Comparison of ENCODE assay signal across 9 cellular contexts in genomic region chr2:178761759-178762371, GRCh38. TPM values are rescaled to one million over a fixed set of nuclear protein-coding genes. Genes with fewer than 3 reads are reported as not detected.
DNase-seq lines count a peak whose midpoint lies in the region; ATAC-seq, FAIRE-seq and TF ChIP-seq lines count a peak whose summit lies in the region.
"Had no signal": no experiment of that assay in that cellular context is flagged by ENCODE, and none has a peak within 500 bp of the region (broad histone marks: within the 10 kb centered on the region; RNA-seq: fewer than 3 reads in every experiment).

No MANE protein-coding gene starts in this region.

- peak; percentile 86 for TF ChIP-seq CTCF in C4-2B (conservative IDR thresholded peaks at IDR 0.05)
- peak; percentile 52 to 68 (median 68) for TF ChIP-seq CTCF in keratinocyte (optimal IDR thresholded peaks at IDR 0.05 in 1 of 3, IDR thresholded peaks at IDR 0.05 in 1 of 3, conservative IDR thresholded peaks at IDR 0.05 in 1 of 3; ENCODE audit: extremely low read depth in 1 of 3, insufficient read depth in 2 of 3, low read length in 3 of 3)

- no peaks in the 10 kb centered on the region for H3K27me3 Mint-ChIP-seq in activated naive CD8-positive, alpha-beta T cell treated with anti-CD3 and anti-CD28 coated beads, Interleukin-2, amount 10 ng/mL, durations not matched to agents 7 days and 5 days

- H3K4me3 Mint-ChIP-seq in activated naive CD8-positive, alpha-beta T cell treated with anti-CD3 and anti-CD28 coated beads, Interleukin-2, amount 10 ng/mL, durations not matched to agents 7 days and 5 days, result no peak overlapping the region
- H3K4me3 Mint-ChIP-seq: T-helper 1 cell treated with Interleukin-12 subunit alpha and Interleukin-12 subunit beta and Interleukin-4 antibody, amounts not matched to agents 30 μg/mL and 1 μg/mL, for 36 hours had no signal

- dilution Hi-C loops in keratinocyte (cut with MboI; ENCODE audit: extremely low pct_ligation_motif_present, low sequenced_read_pairs), result no loop called here

- no peaks in the 10 kb centered on the region for H3K79me2 ChIP-seq in keratinocyte (ENCODE audit: control insufficient read depth, insufficient read depth, low read length)

- H3K4me3 ChIP-seq in keratinocyte (ENCODE audit: control insufficient read depth in 2 of 3, extremely low read depth in 1 of 3, insufficient read depth in 2 of 3, low read depth in 1 of 3, low read length in 3 of 3), result no peak overlapping the region

- peaks cover 1% of the 10 kb centered on the region for H3K4me1 Mint-ChIP-seq in activated naive CD8-positive, alpha-beta T cell treated with anti-CD3 and anti-CD28 coated beads, Interleukin-2, amount 10 ng/mL, durations not matched to agents 7 days and 5 days

- no peaks in the 10 kb centered on the region for H3K36me3 Mint-ChIP-seq in activated naive CD8-positive, alpha-beta T cell treated with anti-CD3 and anti-CD28 coated beads, Interleukin-2, amount 10 ng/mL, durations not matched to agents 7 days and 5 days

- no peak overlapping the region for H3K27ac ChIP-seq in C4-2B
- H3K27ac ChIP-seq in keratinocyte (ENCODE audit: control insufficient read depth, insufficient read depth, low read length), result no peak overlapping the region

- H3K4me1 ChIP-seq in keratinocyte (ENCODE audit: control insufficient read depth, extremely low read depth, insufficient read depth, low read length), result peaks cover 2% of the 10 kb centered on the region

- DNase-seq in GM12892 (ENCODE audit: insufficient read length) (peak; percentile 0), NCI-H2196 (lab: John Stamatoyannopoulos, UW; ENCODE audit: unreplicated experiment) (peak; percentile 54), keratinocyte (ENCODE audit: low read depth, low spot score) (no peak), superior temporal gyrus (ENCODE audit: extremely low spot score) (peak; percentile 75), ureter (ENCODE audit: low spot score) (no peak)
- DNase-seq in activated naive CD8-positive, alpha-beta T cell treated with anti-CD3 and anti-CD28 coated beads, Interleukin-2, amount 10 ng/mL, durations not matched to agents 7 days and 5 days, result no peak

- H3K9me3 ChIP-seq in keratinocyte (ENCODE audit: control insufficient read depth, low read depth, low read length), result no peaks in the 10 kb centered on the region

- POLR2A ChIA-PET in activated naive CD8-positive, alpha-beta T cell treated with anti-CD3 and anti-CD28 coated beads, Interleukin-2, amount 10 ng/mL, durations not matched to agents 7 days and 5 days (lab: Charles Lee), result no interaction called here

- peaks cover 4% of the 10 kb centered on the region for H3K27me3 ChIP-seq in keratinocyte (ENCODE audit: control insufficient read depth, extremely low read depth, insufficient read depth, low read length)

- peak; percentile 68 for ATAC-seq in HG02981 (IDR thresholded peaks at IDR 0.05; ENCODE audit: unreplicated experiment)
- peak; percentile 56 for ATAC-seq in activated naive CD8-positive, alpha-beta T cell treated with anti-CD3 and anti-CD28 coated beads, Interleukin-2, amount 10 ng/mL, durations not matched to agents 7 days and 5 days (ENCODE audit: low read depth)

- no peak overlapping the region for H3K4me2 ChIP-seq in keratinocyte (ENCODE audit: control insufficient read depth, extremely low read depth, insufficient read depth, low read depth, low read length)

- TF ChIP-seq POLR2A in GM12892 (IDR thresholded peaks at IDR 0.05; ENCODE audit: low read depth, low read length), result no peak

- peak; percentile 82 for FAIRE-seq in GM12892 (lab: Jason Lieb, UNC)
- FAIRE-seq in keratinocyte (lab: Jason Lieb, UNC), result peak; percentile 86

- H4K20me1 ChIP-seq in keratinocyte (ENCODE audit: control insufficient read depth, extremely low read depth, insufficient read depth, low read length), result no peaks in the 10 kb centered on the region

- no peak overlapping the region for H2AFZ ChIP-seq in keratinocyte (ENCODE audit: control insufficient read depth, low read length)

- no peaks in the 10 kb centered on the region for H3K9me3 Mint-ChIP-seq in activated naive CD8-positive, alpha-beta T cell treated with anti-CD3 and anti-CD28 coated beads, Interleukin-2, amount 10 ng/mL, durations not matched to agents 7 days and 5 days
- H3K9me3 Mint-ChIP-seq: T-helper 1 cell treated with Interleukin-12 subunit alpha and Interleukin-12 subunit beta and Interleukin-4 antibody, amounts not matched to agents 30 μg/mL and 1 μg/mL, for 36 hours had no signal

- no peak overlapping the region for H3K27ac Mint-ChIP-seq in activated naive CD8-positive, alpha-beta T cell treated with anti-CD3 and anti-CD28 coated beads, Interleukin-2, amount 10 ng/mL, durations not matched to agents 7 days and 5 days
- H3K27ac Mint-ChIP-seq: T-helper 1 cell treated with Interleukin-12 subunit alpha and Interleukin-12 subunit beta and Interleukin-4 antibody, amounts not matched to agents 30 μg/mL and 1 μg/mL, for 36 hours had no signal

- no peaks in the 10 kb centered on the region for H3K9me1 ChIP-seq in keratinocyte (ENCODE audit: control insufficient read depth, extremely low read depth, insufficient read depth, low read length)

- H3K9ac ChIP-seq in keratinocyte (ENCODE audit: control insufficient read depth, extremely low read depth, insufficient read depth, low read length), result no peak overlapping the region

- H3K36me3 ChIP-seq in keratinocyte (ENCODE audit: control insufficient read depth in 2 of 2, extremely low read depth in 1 of 2, insufficient read depth in 2 of 2, low read length in 2 of 2), result no peaks in the 10 kb centered on the region

RNA-seq across cellular contexts. Expression of gene TTN, which starts 45.4 kb away (rescaled TPM):
- polyA plus RNA-seq in GM12892 (2012; ENCODE audit: missing spikeins), result 2.5 TPM
- total RNA-seq in activated naive CD8-positive, alpha-beta T cell treated with anti-CD3 and anti-CD28 coated beads, Interleukin-2, amount 10 ng/mL, durations not matched to agents 7 days and 5 days, result 10 to 100 TPM; 11.9 to 13.5 TPM
- under 0.01 to 0.11 TPM (median 0.01 TPM) in 3 replicates for polyA plus RNA-seq in keratinocyte
- not detected for polyA plus RNA-seq in keratinocyte (2011; ENCODE audit: low read depth)
- 0.01 TPM in 1 of 2 replicates, not detected in the other for polyA plus RNA-seq in keratinocyte (2011; cell fraction: cytosol; rRNA removed)
- polyA plus RNA-seq in keratinocyte (2011; cell fraction: nucleus; rRNA removed), result 0.01 and 0.04 TPM in 2 replicates
- 0.06 and 0.17 TPM in 2 replicates for polyA plus RNA-seq in keratinocyte (2012; ENCODE audit: low replicate concordance)
- under 0.01 to 0.03 TPM in 2 of 3 replicates, not detected in the other for polyA minus RNA-seq in keratinocyte
- not detected for polyA minus RNA-seq in keratinocyte (2011; cell fraction: cytosol; rRNA and poly(A)+ RNA removed)
- polyA minus RNA-seq in keratinocyte (2011; cell fraction: nucleus; rRNA and poly(A)+ RNA removed), result under 0.01 and 0.08 TPM in 2 replicates
- total RNA-seq in ureter, result 3.9 TPM

Comparison
In these comparisons a context has a peak if more than half of its experiments do, and no peak if none do; other contexts are left out.
1. DNase-seq: peak in GM12892 (single experiment), NCI-H2196 (single experiment) and superior temporal gyrus (single experiment); none in activated naive CD8-positive, alpha-beta T cell treated with anti-CD3 and anti-CD28 coated beads, Interleukin-2, amount 10 ng/mL, durations not matched to agents 7 days and 5 days (single experiment), keratinocyte (single experiment) and ureter (single experiment).